In genomic region chr22:17949926-17950473, GRCh38 we compare ENCODE assay signal across 1 cellular context.
TF ChIP-seq lines count a peak whose summit lies in the region.

No MANE protein-coding gene starts in this region.

TF ChIP-seq in HepG2, 621 proteins besides CTCF, POLR2A, EP300 and RAD21 (continued from another document):
- TF ChIP-seq, protein P1, sequence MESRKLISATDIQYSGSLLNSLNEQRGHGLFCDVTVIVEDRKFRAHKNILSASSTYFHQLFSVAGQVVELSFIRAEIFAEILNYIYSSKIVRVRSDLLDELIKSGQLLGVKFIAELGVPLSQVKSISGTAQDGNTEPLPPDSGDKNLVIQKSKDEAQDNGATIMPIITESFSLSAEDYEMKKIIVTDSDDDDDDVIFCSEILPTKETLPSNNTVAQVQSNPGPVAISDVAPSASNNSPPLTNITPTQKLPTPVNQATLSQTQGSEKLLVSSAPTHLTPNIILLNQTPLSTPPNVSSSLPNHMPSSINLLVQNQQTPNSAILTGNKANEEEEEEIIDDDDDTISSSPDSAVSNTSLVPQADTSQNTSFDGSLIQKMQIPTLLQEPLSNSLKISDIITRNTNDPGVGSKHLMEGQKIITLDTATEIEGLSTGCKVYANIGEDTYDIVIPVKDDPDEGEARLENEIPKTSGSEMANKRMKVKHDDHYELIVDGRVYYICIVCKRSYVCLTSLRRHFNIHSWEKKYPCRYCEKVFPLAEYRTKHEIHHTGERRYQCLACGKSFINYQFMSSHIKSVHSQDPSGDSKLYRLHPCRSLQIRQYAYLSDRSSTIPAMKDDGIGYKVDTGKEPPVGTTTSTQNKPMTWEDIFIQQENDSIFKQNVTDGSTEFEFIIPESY (CRISPR knock-in tag; IDR thresholded peaks at IDR 0.05): peak; percentile 86
- TF ChIP-seq ZFP36L2 (CRISPR knock-in tag; IDR thresholded peaks at IDR 0.05): no peak
- TF ChIP-seq, protein P2, sequence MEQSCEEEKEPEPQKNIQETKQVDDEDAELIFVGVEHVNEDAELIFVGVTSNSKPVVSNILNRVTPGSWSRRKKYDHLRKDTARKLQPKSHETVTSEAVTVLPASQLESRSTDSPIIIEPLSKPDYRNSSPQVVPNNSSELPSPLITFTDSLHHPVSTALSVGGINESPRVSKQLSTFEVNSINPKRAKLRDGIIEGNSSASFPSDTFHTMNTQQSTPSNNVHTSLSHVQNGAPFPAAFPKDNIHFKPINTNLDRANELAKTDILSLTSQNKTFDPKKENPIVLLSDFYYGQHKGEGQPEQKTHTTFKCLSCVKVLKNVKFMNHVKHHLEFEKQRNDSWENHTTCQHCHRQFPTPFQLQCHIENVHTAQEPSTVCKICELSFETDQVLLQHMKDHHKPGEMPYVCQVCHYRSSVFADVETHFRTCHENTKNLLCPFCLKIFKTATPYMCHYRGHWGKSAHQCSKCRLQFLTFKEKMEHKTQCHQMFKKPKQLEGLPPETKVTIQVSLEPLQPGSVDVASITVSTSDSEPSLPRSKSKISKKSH (CRISPR knock-in tag; IDR thresholded peaks at IDR 0.05; ENCODE audit: borderline replicate concordance): no peak
- no peak for TF ChIP-seq CC2D1A (CRISPR knock-in tag; IDR thresholded peaks at IDR 0.05)
- TF ChIP-seq ZNF17 (CRISPR knock-in tag; IDR thresholded peaks at IDR 0.05): no peak
- no peak for TF ChIP-seq NFE2 (CRISPR knock-in tag; IDR thresholded peaks at IDR 0.05)
- TF ChIP-seq RERE (CRISPR knock-in tag; IDR thresholded peaks at IDR 0.05; ENCODE audit: low read depth): no peak
